8 cellular contexts compared by ENCODE assay signal in the genomic region with DNA sequence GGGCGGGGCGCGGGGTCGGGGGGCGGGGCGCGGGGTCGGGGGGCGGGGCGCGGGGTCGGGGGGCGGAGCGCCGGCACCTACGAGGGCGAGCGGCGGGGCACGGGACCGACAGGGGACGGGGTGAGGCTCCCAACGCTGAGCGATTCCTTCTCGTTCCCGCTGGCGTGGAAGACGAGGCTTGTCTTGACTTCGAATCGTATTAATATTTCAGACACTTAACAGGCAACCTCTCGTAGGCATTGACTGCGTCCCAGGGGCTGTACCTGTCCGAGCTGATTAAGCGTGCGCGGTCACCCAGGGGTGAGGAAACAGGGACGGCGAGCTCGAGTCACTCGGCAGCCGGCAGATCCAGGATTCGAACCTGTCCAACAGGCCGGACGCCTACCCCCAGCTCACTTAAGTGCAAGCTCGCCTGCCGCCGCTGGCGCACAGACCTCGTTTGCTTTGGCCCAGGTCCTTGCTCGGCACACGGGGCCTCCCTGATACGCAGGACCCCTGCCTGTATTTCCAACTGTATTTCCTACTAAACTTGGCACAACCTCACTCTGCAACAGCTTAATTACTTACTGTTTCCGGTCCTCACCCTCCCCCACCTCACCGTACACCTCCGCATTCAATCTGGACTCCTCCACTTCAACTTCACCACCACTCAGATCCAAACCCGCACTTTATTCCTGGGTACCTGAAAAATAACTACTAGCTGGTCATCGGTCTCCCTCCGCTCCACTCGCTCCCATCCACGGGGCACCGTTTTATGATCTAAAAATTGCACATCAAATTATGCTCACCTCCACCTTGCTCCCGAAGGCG. TPM values are rescaled to one million over a fixed set of nuclear protein-coding genes. Genes with fewer than 3 reads are reported as not detected.
A peak's percentile ranks its signal among the peaks of the same experiment; 100 is the strongest.
DNase-seq lines count a peak whose midpoint lies in the region; ATAC-seq and TF ChIP-seq lines count a peak whose summit lies in the region.

No MANE protein-coding gene starts in this region.

- no peak for ATAC-seq in CD4-positive, CD25-positive, alpha-beta regulatory T cell (ENCODE audit: low read depth in 2 of 2)
- peak; percentile 28 for ATAC-seq in GM19438 (IDR thresholded peaks at IDR 0.05; ENCODE audit: low read depth, unreplicated experiment)
- ATAC-seq in HG03457 (IDR thresholded peaks at IDR 0.05; ENCODE audit: unreplicated experiment): peak; percentile 28

- TF ChIP-seq CTCF in brain microvascular endothelial cell (IDR thresholded peaks at IDR 0.05; ENCODE audit: low read depth, low read length, missing control alignments): no peak

- H3K27ac ChIP-seq in CD4-positive, CD25-positive, alpha-beta regulatory T cell (ENCODE audit: insufficient read depth, low read length, poor library complexity, severe bottlenecking): peak overlapping the region; percentile 76
- H3K27ac ChIP-seq in brain microvascular endothelial cell: peak overlapping the region; percentile 7
- H3K27ac ChIP-seq in skin epidermis: peak overlapping the region in 19 of 21 experiments; percentile 48 to 89 (median 81)

- H3K4me3 Mint-ChIP-seq in CD4-positive, CD25-positive, alpha-beta regulatory T cell: peak overlapping the region; percentile 86 to 90 (median 86)

- H3K4me1 ChIP-seq in CD4-positive, CD25-positive, alpha-beta regulatory T cell (ENCODE audit: control insufficient read depth, insufficient read depth, low read length, poor library complexity, severe bottlenecking): peaks cover 40% of the 10 kb centered on the region

- peak overlapping the region; percentile 84 for H3K4me3 ChIP-seq in CD4-positive, CD25-positive, alpha-beta regulatory T cell (ENCODE audit: low read depth, low read length)
- H3K4me3 ChIP-seq in brain microvascular endothelial cell (ENCODE audit: low read depth, low read length) (peak overlapping the region; percentile 84), skin epidermis (peak overlapping the region; percentile 46 to 78 (median 53))

- peak overlapping the region; percentile 71 to 93 (median 89) for H3K27ac Mint-ChIP-seq in CD4-positive, CD25-positive, alpha-beta regulatory T cell

- peaks cover 14% of the 10 kb centered on the region for H3K36me3 Mint-ChIP-seq in CD4-positive, CD25-positive, alpha-beta regulatory T cell

- no peaks in the 10 kb centered on the region for H3K9me3 ChIP-seq in CD4-positive, CD25-positive, alpha-beta regulatory T cell (ENCODE audit: control insufficient read depth in 2 of 2, low read length in 2 of 2)

- no peak for DNase-seq in CD4-positive, CD25-positive, alpha-beta regulatory T cell
- DNase-seq in OCI-M1 (lab: John Stamatoyannopoulos, UW): peak; percentile 81
- DNase-seq in brain microvascular endothelial cell: peak; percentile 9
- peak; percentile 43 for DNase-seq in iris pigment epithelial cell (ENCODE audit: low read depth)
- no peak for DNase-seq in LoVo (ENCODE audit: low spot score)

- in situ Hi-C loops in brain microvascular endothelial cell (cut with HindIII; ENCODE audit: low pct_ligation_motif_present, low sequenced_read_pairs): no loop called here

- H3K4me1 Mint-ChIP-seq in CD4-positive, CD25-positive, alpha-beta regulatory T cell: peaks cover 20 to 41% (median 29%) of the 10 kb centered on the region in 4 donors

- no peaks in the 10 kb centered on the region for H3K27me3 Mint-ChIP-seq in CD4-positive, CD25-positive, alpha-beta regulatory T cell

- no peaks in the 10 kb centered on the region for H3K27me3 ChIP-seq in CD4-positive, CD25-positive, alpha-beta regulatory T cell (ENCODE audit: control insufficient read depth, insufficient read depth, low read length)
- no peaks in the 10 kb centered on the region for H3K27me3 ChIP-seq in brain microvascular endothelial cell (replicated peaks)

- peaks cover 7% of the 10 kb centered on the region for H3K36me3 ChIP-seq in CD4-positive, CD25-positive, alpha-beta regulatory T cell (ENCODE audit: control insufficient read depth, insufficient read depth, low read length)
- no peaks in the 10 kb centered on the region for H3K36me3 ChIP-seq in brain microvascular endothelial cell (replicated peaks)

- no peaks in the 10 kb centered on the region for H3K9me3 Mint-ChIP-seq in CD4-positive, CD25-positive, alpha-beta regulatory T cell

RNA-seq across cellular contexts. Expression of a gene that starts 0.7 kb away (rescaled TPM):
- 59.8 TPM for total RNA-seq in CD4-positive, CD25-positive, alpha-beta regulatory T cell
- polyA plus RNA-seq in CD4-positive, CD25-positive, alpha-beta regulatory T cell: 10 to 100 TPM; 11.4 to 16.3 (median 12.4) TPM

RNA-seq across cellular contexts. Expression of a gene that starts 41.2 kb away (rescaled TPM):
- total RNA-seq in CD4-positive, CD25-positive, alpha-beta regulatory T cell: not detected
- not detected for polyA plus RNA-seq in CD4-positive, CD25-positive, alpha-beta regulatory T cell

RNA-seq across cellular contexts. Expression of a gene that starts 47.6 kb away (rescaled TPM):
- total RNA-seq in CD4-positive, CD25-positive, alpha-beta regulatory T cell: not detected
- not detected for polyA plus RNA-seq in CD4-positive, CD25-positive, alpha-beta regulatory T cell

Comparison
In these comparisons a context has a peak if more than half of its experiments do, and no peak if none do; other contexts are left out.
1. ATAC-seq: peak in GM19438 (single experiment) and HG03457 (single experiment); none in CD4-positive, CD25-positive, alpha-beta regulatory T cell (0 of 2).
2. DNase-seq: peak in OCI-M1 (single experiment), brain microvascular endothelial cell (single experiment) and iris pigment epithelial cell (single experiment); none in CD4-positive, CD25-positive, alpha-beta regulatory T cell (0 of 3) and LoVo (single experiment).
3. H3K27ac ChIP-seq: peak in every context shown above with its lines; median percentile 81 in skin epidermis; 76 in CD4-positive, CD25-positive, alpha-beta regulatory T cell; 7 in brain microvascular endothelial cell.
4. Peak in every context shown above with its lines, with median percentiles within 50 percentile points of each other: H3K4me3 ChIP-seq.